In genomic region chr12:10392394-10392930, GRCh38 we compare ENCODE assay signal across 8 cellular contexts. TPM values are rescaled to one million over a fixed set of nuclear protein-coding genes. Genes with fewer than 3 reads are reported as not detected.
DNase-seq lines count a peak whose midpoint lies in the region; ATAC-seq lines count a peak whose summit lies in the region.

No MANE protein-coding gene starts in this region.

- DNase-seq in activated T-cell treated with anti-CD3 and anti-CD28 coated beads, Interleukin-2, amount 50 U/mL, for 4 hours: no peak
- DNase-seq in activated T-cell treated with anti-CD3 and anti-CD28 coated beads, Interleukin-2, amount 50 U/mL, for 1 hour: no peak
- DNase-seq in NCI-H446 treated with DMSO at 0.1 percent for 48 hours (lab: John Stamatoyannopoulos, UW) (peak; percentile 7), cerebellum (ENCODE audit: low spot score) (peak; percentile 6), non-pigmented ciliary epithelial cell (ENCODE audit: low read depth) (peak; percentile 94), NCI-H1436 (lab: John Stamatoyannopoulos, UW) (no peak)
- DNase-seq in activated CD4-positive, alpha-beta T cell treated with anti-CD3 and anti-CD28 coated beads, Interleukin-2, amount 50 U/mL, for 1 hour: no peak

- H3K9me3 Mint-ChIP-seq in activated T-cell treated with anti-CD3 and anti-CD28 coated beads, Interleukin-2, amount 50 U/mL, for 4 hours: no peaks in the 10 kb centered on the region

- H3K36me3 Mint-ChIP-seq in activated T-cell treated with anti-CD3 and anti-CD28 coated beads, Interleukin-2, amount 50 U/mL, for 4 hours (ENCODE audit: insufficient read depth): no peaks in the 10 kb centered on the region

- H3K4me3 Mint-ChIP-seq in activated T-cell treated with anti-CD3 and anti-CD28 coated beads, Interleukin-2, amount 50 U/mL, for 4 hours: peak overlapping the region; percentile 19

- H3K4me1 Mint-ChIP-seq in activated T-cell treated with anti-CD3 and anti-CD28 coated beads, Interleukin-2, amount 50 U/mL, for 4 hours (ENCODE audit: low read depth): peaks cover 22% of the 10 kb centered on the region

- peak in 1 of 2 donors; percentile 26 for ATAC-seq in activated T-cell treated with anti-CD3 and anti-CD28 coated beads, Interleukin-2, amount 50 U/mL, for 4 hours
- peak; percentile 48 for ATAC-seq in HG02973 (IDR thresholded peaks at IDR 0.05; ENCODE audit: unreplicated experiment)

- peaks cover 12% of the 10 kb centered on the region for H3K27me3 Mint-ChIP-seq in activated T-cell treated with anti-CD3 and anti-CD28 coated beads, Interleukin-2, amount 50 U/mL, for 4 hours (ENCODE audit: low read depth)

RNA-seq across cellular contexts. Expression of gene KLRK1, which starts 2.6 kb away (rescaled TPM):
- 10 to 100 TPM; 19.4 to 57.0 (median 55.4) TPM for total RNA-seq in activated T-cell treated with anti-CD3 and anti-CD28 coated beads, Interleukin-2, amount 50 U/mL, for 4 hours
- total RNA-seq in cerebellum: 0.73 TPM

RNA-seq across cellular contexts. Expression of gene KLRC4, which starts 17.1 kb away (rescaled TPM):
- 1 to 10 TPM in 1 of 3 donors, under 1 TPM in 2; 0.78 to 1.1 (median 0.95) TPM for total RNA-seq in activated T-cell treated with anti-CD3 and anti-CD28 coated beads, Interleukin-2, amount 50 U/mL, for 4 hours
- total RNA-seq in cerebellum: 0.64 TPM

RNA-seq across cellular contexts. Expression of gene KLRC3, which starts 27.9 kb away (rescaled TPM):
- under 1 TPM in 2 of 3 donors, not detected in 1; 0.46 to 0.47 TPM for total RNA-seq in activated T-cell treated with anti-CD3 and anti-CD28 coated beads, Interleukin-2, amount 50 U/mL, for 4 hours
- total RNA-seq in cerebellum: 5.7 TPM

RNA-seq across cellular contexts. Expression of gene KLRC2, which starts 43.3 kb away (rescaled TPM):
- under 1 TPM; 0.47 to 0.94 (median 0.71) TPM for total RNA-seq in activated T-cell treated with anti-CD3 and anti-CD28 coated beads, Interleukin-2, amount 50 U/mL, for 4 hours
- total RNA-seq in cerebellum: 3.7 TPM

Comparison
In these comparisons a context has a peak if more than half of its experiments do, and no peak if none do; other contexts are left out.
1. DNase-seq: peak in NCI-H446 treated with DMSO at 0.1 percent for 48 hours (single experiment), cerebellum (single experiment) and non-pigmented ciliary epithelial cell (single experiment); none in activated T-cell treated with anti-CD3 and anti-CD28 coated beads, Interleukin-2, amount 50 U/mL, for 4 hours (single experiment), activated T-cell treated with anti-CD3 and anti-CD28 coated beads, Interleukin-2, amount 50 U/mL, for 1 hour (single experiment), NCI-H1436 (single experiment) and activated CD4-positive, alpha-beta T cell treated with anti-CD3 and anti-CD28 coated beads, Interleukin-2, amount 50 U/mL, for 1 hour (single experiment).
2. RNA of gene KLRK1, which starts 2.6 kb away (total RNA-seq): 19.4 to 57.0 TPM in activated T-cell treated with anti-CD3 and anti-CD28 coated beads, Interleukin-2, amount 50 U/mL, for 4 hours; 0.73 TPM in cerebellum (single experiment); every median in the first group is over 10 times any median in the second.